21 cellular contexts compared by ENCODE assay signal in the genomic region with DNA sequence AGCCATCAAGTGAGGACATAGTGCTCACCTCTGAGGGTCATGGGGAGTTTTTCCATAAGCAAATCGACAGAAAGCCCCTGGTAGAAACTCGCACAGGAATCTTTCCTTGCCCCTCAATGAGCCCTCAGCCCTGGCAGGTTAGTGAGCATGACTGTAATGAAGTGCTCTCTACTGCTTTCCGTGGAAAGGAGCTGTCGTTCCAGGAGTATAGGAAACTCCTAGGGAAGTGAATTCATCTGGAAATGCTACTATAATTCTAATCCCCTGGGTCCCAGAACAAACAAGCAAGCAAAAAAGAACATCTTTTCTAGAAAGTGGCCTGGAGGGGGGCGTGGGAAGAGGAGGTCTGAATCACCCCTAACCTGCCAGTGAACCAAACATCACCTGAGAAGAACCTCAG.
"Had no signal": no experiment of that assay in that cellular context is flagged by ENCODE, and none has a peak within 500 bp of the region (broad histone marks: within the 10 kb centered on the region; RNA-seq: fewer than 3 reads in every experiment).

No MANE protein-coding gene starts in this region.

- H3K4me3 ChIP-seq: hepatocyte, spleen, suprapubic skin, tibial nerve had no signal

- H3K36me3 ChIP-seq: WERI-Rb-1 had no signal

- H3K27me3 ChIP-seq: hepatocyte, spleen, suprapubic skin, tibial nerve had no signal

- H3K9me3 ChIP-seq: suprapubic skin, tibial nerve had no signal

- ATAC-seq: activated CD4-positive, CD25-positive, alpha-beta regulatory T cell treated with anti-CD3 and anti-CD28 coated beads, Interleukin-2, amount 50 U/mL, for 24 hours; naive thymus-derived CD4-positive, alpha-beta T cell; right cardiac atrium had no signal

- DNase-seq: activated CD4-positive, alpha-beta memory T cell treated with anti-CD3 and anti-CD28 coated beads for 36 hours; activated CD4-positive, alpha-beta T cell treated with anti-CD3 and anti-CD28 coated beads for 48 hours; activated CD8-positive, alpha-beta memory T cell treated with anti-CD3 and anti-CD28 coated beads, Interleukin-2, amount 50 U/mL, for 4 hours; activated effector memory CD4-positive, alpha-beta T cell treated with anti-CD3 and anti-CD28 coated beads, Interleukin-2, amount 50 U/mL, for 16 hours; activated naive CD4-positive, alpha-beta T cell treated with anti-CD3 and anti-CD28 coated beads, Interleukin-2, amount 10 ng/mL, durations not matched to agents 7 days and 5 days; activated T-cell treated with anti-CD3 and anti-CD28 coated beads, Interleukin-2, amount 50 U/mL, for 1 hour; endodermal cell; islet precursor cell; left ventricle myocardium superior; naive thymus-derived CD4-positive, alpha-beta T cell; occipital lobe; right cardiac atrium; spleen; stimulated activated naive CD4-positive, alpha-beta T cell; T-helper 9 cell; WERI-Rb-1 had no signal

- H3K27ac ChIP-seq: hepatocyte, parathyroid adenoma, spleen, suprapubic skin, tibial nerve, WERI-Rb-1 had no signal
